ENCODE assay signal across 8 cellular contexts in genomic region chr7:50782376-50783208, GRCh38. TPM values are rescaled to one million over a fixed set of nuclear protein-coding genes. Genes with fewer than 3 reads are reported as not detected.
DNase-seq lines count a peak whose midpoint lies in the region; ATAC-seq and TF ChIP-seq lines count a peak whose summit lies in the region.

Gene GRB10 (minus strand): TSS chr7:50782896. CDS start chr7:50732322, 50,574 bp downstream.

- peaks cover 7% of the 10 kb centered on the region; the same call in 1 of the 2 replicates for H3K4me1 ChIP-seq in PC-3 (ENCODE audit: insufficient read depth, low read length)
- no peaks in the 10 kb centered on the region for H3K4me1 ChIP-seq in smooth muscle cell (ENCODE audit: low read depth)

- peak within 1 kb of the TSS; percentile 95 for H3K4me2 ChIP-seq in PC-3 (ENCODE audit: low read length)
- H3K4me2 ChIP-seq in smooth muscle cell = peak within 1 kb of the TSS; percentile 86

- no peaks in the 10 kb centered on the region for H3K9me2 ChIP-seq in PC-3 (replicated peaks; ENCODE audit: low read length)

- intact Hi-C loops in PC-3 (cut with micrococcal nuclease) = loop anchor here (1.0 to 5.0 kb wide), 4 partner anchors 50 to 360 kb away; no protein-coding TSS in a partner anchor

- H3K9ac ChIP-seq in PC-3 (ENCODE audit: low read length) (peak within 1 kb of the TSS; percentile 87), smooth muscle cell (ENCODE audit: low read depth) (no peak within 1 kb of the TSS)

- POLR2A ChIA-PET in PC-3 (lab: Charles Lee; ENCODE audit: unreplicated experiment) = no interaction called here

- no TSS peak for BruUV-seq in PC-3 (replicated peaks; lab: Mats Ljungman, UMichigan)

- DNase-seq in GM13977 (ENCODE audit: low spot score) (no peak), PC-3 (peak; percentile 56), smooth muscle cell (lab: John Stamatoyannopoulos, UW; ENCODE audit: unreplicated experiment) (no peak), activated gamma-delta T cell (lab: John Stamatoyannopoulos, UW) (no peak)

- H3K27ac ChIP-seq in PC-3 (ENCODE audit: low read length) (peak within 1 kb of the TSS; percentile 57), cingulate gyrus (ENCODE audit: low read depth, low read length) (peak within 1 kb of the TSS; percentile 67), layer of hippocampus (ENCODE audit: low read depth, low read length) (peak within 1 kb of the TSS; percentile 85), smooth muscle cell (ENCODE audit: low read depth) (no peak within 1 kb of the TSS)

- peak; percentile 23 for TF ChIP-seq CTCF in GM13977 (IDR thresholded peaks at IDR 0.05; ENCODE audit: extremely low read depth, insufficient read depth, missing control alignments)
- TF ChIP-seq CTCF in PC-3 (conservative IDR thresholded peaks at IDR 0.05; ENCODE audit: low read depth, low read length) = 0 out of 2 replicates have a peak, but pooled peaks have one; percentile 26
- peak; percentile 30 for TF ChIP-seq CTCF in smooth muscle cell (IDR thresholded peaks at IDR 0.05; ENCODE audit: borderline replicate concordance, insufficient read depth, poor library complexity, severe bottlenecking)

- in situ Hi-C loops in GM13977 (cut with MboI; ENCODE audit: low pct_unique_long_range_greater_than_20kb, low sequenced_read_pairs, unreplicated experiment) = no loop called here

- WGBS in smooth muscle cell (ENCODE audit: low lambda C conversion rate) = 41% methylated on average over 44 of the region's 95 CpGs

- peak within 1 kb of the TSS; percentile 57; the same call in 1 of the 2 replicates for H2AFZ ChIP-seq in PC-3 (ENCODE audit: low read length)
- H2AFZ ChIP-seq in smooth muscle cell (ENCODE audit: low read depth) = no peak within 1 kb of the TSS

- H3K79me2 ChIP-seq in PC-3 (ENCODE audit: low read length) = peaks cover 96% of the 10 kb centered on the region
- peaks cover 96% of the 10 kb centered on the region for H3K79me2 ChIP-seq in smooth muscle cell (ENCODE audit: low read depth)

- CTCF ChIA-PET in PC-3 (lab: Charles Lee) = interaction anchor here (0.6 to 0.7 kb wide), 2 partner anchors 226 to 359 kb away, joined by 3 to 7 read pairs; no protein-coding TSS in a partner anchor

- H3K9me3 ChIP-seq in PC-3 (ENCODE audit: low read length) = no peaks in the 10 kb centered on the region
- no peaks in the 10 kb centered on the region for H3K9me3 ChIP-seq in smooth muscle cell (replicated peaks; ENCODE audit: low read depth)

- H3K27me3 ChIP-seq in PC-3 (ENCODE audit: low read length) = no peaks in the 10 kb centered on the region
- no peaks in the 10 kb centered on the region for H3K27me3 ChIP-seq in layer of hippocampus (ENCODE audit: control insufficient read depth, insufficient read depth, low read length)
- H3K27me3 ChIP-seq in smooth muscle cell (ENCODE audit: low read depth) = no peaks in the 10 kb centered on the region

- H3K36me3 ChIP-seq in PC-3 (ENCODE audit: low read depth, low read length) (peaks cover 7% of the 10 kb centered on the region; the same call in 1 of the 2 replicates), smooth muscle cell (ENCODE audit: low read depth) (no peaks in the 10 kb centered on the region)

- H3K4me3 ChIP-seq in PC-3 (ENCODE audit: low read length) (peak within 1 kb of the TSS; percentile 80), smooth muscle cell (peak within 1 kb of the TSS; percentile 45)

- H4K20me1 ChIP-seq in PC-3 (ENCODE audit: low read length) (peaks cover 80% of the 10 kb centered on the region), smooth muscle cell (ENCODE audit: low read depth) (peaks cover 94% of the 10 kb centered on the region)

- peak; percentile 84 for ATAC-seq in PC-3
- no peak for ATAC-seq in GM21447 (IDR thresholded peaks at IDR 0.05; ENCODE audit: unreplicated experiment)
- ATAC-seq in HG02981 (IDR thresholded peaks at IDR 0.05; ENCODE audit: unreplicated experiment) = no peak

- no peaks in the 10 kb centered on the region for H3F3A ChIP-seq in PC-3 (ENCODE audit: low read length, unreplicated experiment)
- H3F3A ChIP-seq in smooth muscle cell (ENCODE audit: low read depth) = no peaks in the 10 kb centered on the region

RNA-seq across cellular contexts. Expression of gene GRB10, which starts in this region (rescaled TPM):
- total RNA-seq in PC-3 (2014; rRNA removed) (61.3 and 89.8 TPM in 2 replicates), smooth muscle cell (16.2 and 20.1 TPM in 2 replicates)
- polyA plus RNA-seq in smooth muscle cell = 17.7 and 18.0 TPM in 2 replicates
